Comparison of ENCODE assay signal across 9 cellular contexts in genomic region chr17:42457107-42457787, GRCh38. TPM values are rescaled to one million over a fixed set of nuclear protein-coding genes. Genes with fewer than 3 reads are reported as not detected.
DNase-seq lines count a peak whose midpoint lies in the region; ATAC-seq, FAIRE-seq and TF ChIP-seq lines count a peak whose summit lies in the region.
"Had no signal": no experiment of that assay in that cellular context is flagged by ENCODE, and none has a peak within 500 bp of the region (broad histone marks: within the 10 kb centered on the region; RNA-seq: fewer than 3 reads in every experiment).

No MANE protein-coding gene starts in this region.

- H3K9me3 ChIP-seq in OCI-LY7 (ENCODE audit: low read length) (no peaks in the 10 kb centered on the region), endothelial cell of umbilical vein (replicated peaks; ENCODE audit: control insufficient read depth, insufficient read depth, low read length) (no peaks in the 10 kb centered on the region)

- H3K4me1 ChIP-seq in OCI-LY7 (ENCODE audit: insufficient read depth, low read length, poor library complexity, severe bottlenecking), result peaks cover 65% of the 10 kb centered on the region
- peaks cover 37% of the 10 kb centered on the region for H3K4me1 ChIP-seq in endothelial cell of umbilical vein (ENCODE audit: control insufficient read depth, extremely low read depth, insufficient read depth, low read length)

- no peaks in the 10 kb centered on the region; the same call in 1 of the 2 replicates for H3K79me2 ChIP-seq in OCI-LY7 (ENCODE audit: insufficient read depth, low read depth, low read length)
- peaks cover 8% of the 10 kb centered on the region for H3K79me2 ChIP-seq in endothelial cell of umbilical vein (ENCODE audit: control insufficient read depth, insufficient read depth, low read length)

- peaks cover 6% of the 10 kb centered on the region; the same call in 1 of the 2 replicates for H3K36me3 ChIP-seq in OCI-LY7 (ENCODE audit: insufficient read depth, low read length)
- peaks cover 0 to 2% of the 10 kb centered on the region in 2 experiments for H3K36me3 ChIP-seq in endothelial cell of umbilical vein (ENCODE audit: control insufficient read depth in 2 of 2, extremely low read depth in 1 of 2, insufficient read depth in 2 of 2, low read length in 2 of 2)

- dilution Hi-C loops in endothelial cell of umbilical vein (cut with MboI; ENCODE audit: extremely low pct_ligation_motif_present, low sequenced_read_pairs), result no loop called here

- DNase-seq in GM12864 (ENCODE audit: low read depth) (peak; percentile 49), OCI-LY7 (ENCODE audit: low spot score) (peak; percentile 39), endothelial cell of umbilical vein (ENCODE audit: low read depth, low spot score) (peak; percentile 56), sciatic nerve (ENCODE audit: low spot score) (no peak), HUDEP-2 (lab: John Stamatoyannopoulos, UW; ENCODE audit: unreplicated experiment in 76 of 76) (no peak), HPDE6-E6E7 (ENCODE audit: extremely low spot score) (no peak)
- DNase-seq: NCI-H2029 treated with DMSO at 0.1 percent for 48 hours had no signal

- intact Hi-C loops in OCI-LY7 (cut with micrococcal nuclease; ENCODE audit: unreplicated experiment) (loop anchor here (2.0 to 5.0 kb wide), 2 partner anchors 18 to 440 kb away; partner anchors contain the start of gene DNAJC7), endothelial cell of umbilical vein (cut with micrococcal nuclease) (loop anchor here (5.0 kb wide), 1 partner anchor 50 kb away; no protein-coding TSS in a partner anchor), sciatic nerve (cut with DNase I) (loop anchor here (5.0 kb wide), 1 partner anchor 35 kb away; the partner anchor contains the start of gene CAVIN1)

- peak overlapping the region; percentile 94 for H3K4me2 ChIP-seq in OCI-LY7 (ENCODE audit: low read length)
- H3K4me2 ChIP-seq in endothelial cell of umbilical vein (ENCODE audit: insufficient read depth, low read length), result peak overlapping the region; percentile 75

- peak overlapping the region; percentile 6 for H3K9ac ChIP-seq in endothelial cell of umbilical vein (replicated peaks; ENCODE audit: extremely low read depth, insufficient read depth, low read length)

- H3K4me3 ChIP-seq in GM12864 (ENCODE audit: low read depth, low read length) (peak overlapping the region; percentile 68; the same call in 1 of the 2 replicates), OCI-LY7 (ENCODE audit: low read depth, low read length, poor library complexity, severe bottlenecking) (peak overlapping the region; percentile 84), endothelial cell of umbilical vein (replicated peaks in 1 of 3; ENCODE audit: insufficient read depth in 1 of 3, low read depth in 1 of 3, low read length in 3 of 3) (no peak overlapping the region)

- H2AFZ ChIP-seq in OCI-LY7 (ENCODE audit: low read length) (no peak overlapping the region), endothelial cell of umbilical vein (ENCODE audit: low read depth, low read length) (peak overlapping the region; percentile 65)

- H4K20me1 ChIP-seq in OCI-LY7 (ENCODE audit: insufficient read depth, low read length) (peaks cover 14% of the 10 kb centered on the region; the same call in 1 of the 2 replicates), endothelial cell of umbilical vein (replicated peaks; ENCODE audit: control insufficient read depth, extremely low read depth, insufficient read depth, low read length) (peaks cover 2% of the 10 kb centered on the region)

- FAIRE-seq in endothelial cell of umbilical vein (lab: Jason Lieb, UNC), result peak; percentile 4

- POLR2A ChIA-PET in OCI-LY7 (lab: Charles Lee), result no interaction called here
- POLR2A ChIA-PET in endothelial cell of umbilical vein (lab: Charles Lee), result interaction anchor here (0.9 to 2.5 kb wide), 3 partner anchors 15 to 69 kb away, joined by 3 to 7 read pairs (median 4); partner anchors contain the start of genes CAVIN1 and STAT3

- ATAC-seq in sciatic nerve (peak; percentile 0), HG02610 (IDR thresholded peaks at IDR 0.05; ENCODE audit: unreplicated experiment) (no peak), HG02870 (IDR thresholded peaks at IDR 0.05; ENCODE audit: unreplicated experiment) (no peak)

- H3K9me1 ChIP-seq in endothelial cell of umbilical vein (replicated peaks; ENCODE audit: control insufficient read depth, extremely low read depth, insufficient read depth, low read length), result no peaks in the 10 kb centered on the region

- H3K27me3 ChIP-seq in endothelial cell of umbilical vein (ENCODE audit: control insufficient read depth in 2 of 2, insufficient read depth in 2 of 2, low read length in 2 of 2), result no peaks in the 10 kb centered on the region

- no peak for TF ChIP-seq CTCF in GM12864 (IDR thresholded peaks at IDR 0.05; ENCODE audit: low read depth, low read length, missing control alignments)
- no peak for TF ChIP-seq CTCF in OCI-LY7 (conservative IDR thresholded peaks at IDR 0.05; ENCODE audit: low read length)
- TF ChIP-seq CTCF in endothelial cell of umbilical vein (IDR thresholded peaks at IDR 0.05; ENCODE audit: extremely low read depth in 1 of 2, insufficient read depth in 1 of 2, low read depth in 1 of 2, low read length in 2 of 2), result no peak

- BruUV-seq in OCI-LY7 (replicated peaks; lab: Mats Ljungman, UMichigan) (no TSS peak), endothelial cell of umbilical vein (replicated peaks; lab: Mats Ljungman, UMichigan) (TSS peak; percentile 5)

- H3K9me2 ChIP-seq in OCI-LY7 (ENCODE audit: insufficient read depth, low read length), result no peaks in the 10 kb centered on the region

- no peak for TF ChIP-seq POLR2A in endothelial cell of umbilical vein (IDR thresholded peaks at IDR 0.05; ENCODE audit: low read depth, low read length)

- peak overlapping the region; percentile 69 for H3K27ac ChIP-seq in OCI-LY7 (ENCODE audit: low read depth, low read length, poor library complexity, severe bottlenecking)
- peak overlapping the region; percentile 14 for H3K27ac ChIP-seq in endothelial cell of umbilical vein (ENCODE audit: insufficient read depth, low read depth, low read length)

- CTCF ChIA-PET in OCI-LY7 (lab: Charles Lee; ENCODE audit: unreplicated experiment) (no interaction called here), endothelial cell of umbilical vein (lab: Charles Lee) (interaction anchor here (0.6 to 2.0 kb wide), 8 partner anchors 16 to 61 kb away, joined by 3 to 13 read pairs (median 6); partner anchors contain the start of gene CAVIN1)

TF ChIP-seq in endothelial cell of umbilical vein, 7 proteins besides CTCF, POLR2A, EP300 and RAD21:
- TF ChIP-seq MAX (IDR thresholded peaks at IDR 0.05; ENCODE audit: insufficient read depth, insufficient read length) (no peak), FOS (IDR thresholded peaks at IDR 0.05; ENCODE audit: borderline replicate concordance, insufficient read depth, low read length) (no peak)

RNA-seq across cellular contexts. Expression of gene ATP6V0A1, which starts 1.4 kb away (rescaled TPM):
- 19.8 and 27.2 TPM in 2 replicates for total RNA-seq in OCI-LY7 (2014; rRNA removed; shearing (Covaris generic))
- total RNA-seq in OCI-LY7 (2022) (33.4 and 46.9 TPM in 2 replicates), endothelial cell of umbilical vein (36.4 and 37.3 TPM in 2 replicates), sciatic nerve (115 TPM)
- 49.2 and 55.9 TPM in 2 replicates for polyA plus RNA-seq in endothelial cell of umbilical vein
- polyA plus RNA-seq in endothelial cell of umbilical vein (2011; cell fraction: cytosol; rRNA removed), result 23.8 and 26.4 TPM in 2 replicates
- 112 and 129 TPM in 2 replicates for polyA plus RNA-seq in endothelial cell of umbilical vein (2011; cell fraction: nucleus; rRNA removed)
- polyA plus RNA-seq in endothelial cell of umbilical vein (2012), result 27.7 and 32.3 TPM in 2 replicates
- polyA minus RNA-seq in endothelial cell of umbilical vein, result 106 and 151 TPM in 2 replicates
- polyA minus RNA-seq in endothelial cell of umbilical vein (2011; cell fraction: cytosol; rRNA and poly(A)+ RNA removed), result 19.3 TPM
- 70.8 and 102 TPM in 2 replicates for polyA minus RNA-seq in endothelial cell of umbilical vein (2011; cell fraction: nucleus; rRNA and poly(A)+ RNA removed)

RNA-seq across cellular contexts. Expression of gene CAVIN1, which starts 34.2 kb away (rescaled TPM):
- total RNA-seq in OCI-LY7 (2014; rRNA removed; shearing (Covaris generic)), result not detected in 2 replicates
- total RNA-seq in OCI-LY7 (2022) (0.08 TPM in 1 of 2 replicates, not detected in the other), endothelial cell of umbilical vein (663 and 684 TPM in 2 replicates), sciatic nerve (608 TPM)
- polyA plus RNA-seq in endothelial cell of umbilical vein, result 292 and 303 TPM in 2 replicates
- polyA plus RNA-seq in endothelial cell of umbilical vein (2011; cell fraction: cytosol; rRNA removed), result 292 and 325 TPM in 2 replicates
- 136 and 153 TPM in 2 replicates for polyA plus RNA-seq in endothelial cell of umbilical vein (2011; cell fraction: nucleus; rRNA removed)
- 489 and 555 TPM in 2 replicates for polyA plus RNA-seq in endothelial cell of umbilical vein (2012)
- 263 and 271 TPM in 2 replicates for polyA minus RNA-seq in endothelial cell of umbilical vein
- polyA minus RNA-seq in endothelial cell of umbilical vein (2011; cell fraction: cytosol; rRNA and poly(A)+ RNA removed), result 99.5 TPM
- 60.6 and 86.5 TPM in 2 replicates for polyA minus RNA-seq in endothelial cell of umbilical vein (2011; cell fraction: nucleus; rRNA and poly(A)+ RNA removed)

Comparison
In these comparisons a context has a peak if more than half of its experiments do, and no peak if none do; other contexts are left out.
1. DNase-seq: peak in GM12864 (single experiment), OCI-LY7 (single experiment) and endothelial cell of umbilical vein (single experiment); none in sciatic nerve (single experiment), HUDEP-2 (0 of 76) and HPDE6-E6E7 (single experiment).
2. H3K4me3 ChIP-seq: peak in GM12864 (single experiment) and OCI-LY7 (single experiment); none in endothelial cell of umbilical vein (0 of 3).
3. RNA of gene CAVIN1, which starts 34.2 kb away (total RNA-seq): 663 to 684 TPM in endothelial cell of umbilical vein and 608 TPM in sciatic nerve (single experiment); 0.08 TPM in OCI-LY7; every median in the first group is over 100 times any median in the second.